In genomic region chr14:53640695-53641094, GRCh38 we compare ENCODE assay signal across 2 cellular contexts.
TF ChIP-seq lines count a peak whose summit lies in the region.

No MANE protein-coding gene starts in this region.

TF ChIP-seq in SK-N-SH, 30 proteins besides CTCF, POLR2A, EP300 and RAD21 (continued from another document):
- TF ChIP-seq PBX3 (IDR thresholded peaks at IDR 0.05) (0 out of 2 replicates have a peak, but pooled peaks have one; percentile 4), TCF12 (IDR thresholded peaks at IDR 0.05) (peak; percentile 46; the same call in 1 of the 2 replicates), JUND (IDR thresholded peaks at IDR 0.05) (0 out of 2 replicates have a peak, but pooled peaks have one; percentile 10)

TF ChIP-seq in SK-N-SH treated with all-trans-retinoic acid at 6 μM for 48 hours, 23 proteins besides CTCF, POLR2A, EP300 and RAD21 (continued from another document):
- TF ChIP-seq TSHZ2 (CRISPR knock-in tag; IDR thresholded peaks at IDR 0.05) = no peak
